ENCODE assay signal across 1 cellular context in the genomic region with DNA sequence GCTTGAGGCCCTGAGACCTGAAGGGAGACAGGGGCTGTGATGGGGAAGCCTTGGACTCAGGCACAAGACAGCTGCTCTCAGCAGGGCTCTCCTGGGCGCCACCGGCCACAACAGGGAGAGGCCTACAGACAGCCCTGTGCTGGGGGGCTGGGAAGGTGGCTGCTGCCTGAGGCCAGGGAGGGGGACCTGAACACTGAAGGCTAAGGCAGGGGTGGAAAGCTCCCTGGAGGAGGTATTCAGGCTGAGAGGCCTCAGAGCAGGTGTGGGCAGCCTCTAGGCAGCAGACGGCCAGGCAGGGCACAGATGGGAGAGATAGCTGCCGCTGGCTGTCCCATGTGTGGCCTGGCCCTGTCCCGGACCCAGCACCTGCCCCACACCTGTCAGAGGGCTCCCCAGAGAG.
TF ChIP-seq lines count a peak whose summit lies in the region.

No MANE protein-coding gene starts in this region.

TF ChIP-seq in GM12878, 131 proteins besides CTCF, POLR2A, EP300 and RAD21:
- TF ChIP-seq RB1 (IDR thresholded peaks at IDR 0.05; ENCODE audit: borderline replicate concordance) (no peak), MXI1 (IDR thresholded peaks at IDR 0.05; ENCODE audit: low read depth, low read length) (no peak), NFYA (IDR thresholded peaks at IDR 0.05; ENCODE audit: borderline replicate concordance, low read depth, low read length) (no peak), TBL1XR1 (IDR thresholded peaks at IDR 0.05; ENCODE audit: low read depth, low read length) (no peak), MYB (IDR thresholded peaks at IDR 0.05; ENCODE audit: borderline replicate concordance, low read depth, low read length) (no peak), EED (IDR thresholded peaks at IDR 0.05; ENCODE audit: low read depth) (no peak), MEF2B (IDR thresholded peaks at IDR 0.05; ENCODE audit: partially characterized antibody, poor library complexity, severe bottlenecking) (no peak), ZZZ3 (IDR thresholded peaks at IDR 0.05; ENCODE audit: control insufficient read depth, insufficient read length, low read depth) (no peak), TCF12 (IDR thresholded peaks at IDR 0.05; ENCODE audit: low read depth, low read length) (no peak), RFX5 (IDR thresholded peaks at IDR 0.05; ENCODE audit: low read depth, low read length) (no peak), NR2F1 (conservative IDR thresholded peaks at IDR 0.05) (no peak), RCOR1 (conservative IDR thresholded peaks at IDR 0.05; ENCODE audit: low read depth, low read length) (no peak), RBBP5 (conservative IDR thresholded peaks at IDR 0.05) (no peak), ESRRA (IDR thresholded peaks at IDR 0.05; ENCODE audit: low read length) (no peak), ZSCAN29 (IDR thresholded peaks at IDR 0.05) (no peak)
- TF ChIP-seq, protein P1, sequence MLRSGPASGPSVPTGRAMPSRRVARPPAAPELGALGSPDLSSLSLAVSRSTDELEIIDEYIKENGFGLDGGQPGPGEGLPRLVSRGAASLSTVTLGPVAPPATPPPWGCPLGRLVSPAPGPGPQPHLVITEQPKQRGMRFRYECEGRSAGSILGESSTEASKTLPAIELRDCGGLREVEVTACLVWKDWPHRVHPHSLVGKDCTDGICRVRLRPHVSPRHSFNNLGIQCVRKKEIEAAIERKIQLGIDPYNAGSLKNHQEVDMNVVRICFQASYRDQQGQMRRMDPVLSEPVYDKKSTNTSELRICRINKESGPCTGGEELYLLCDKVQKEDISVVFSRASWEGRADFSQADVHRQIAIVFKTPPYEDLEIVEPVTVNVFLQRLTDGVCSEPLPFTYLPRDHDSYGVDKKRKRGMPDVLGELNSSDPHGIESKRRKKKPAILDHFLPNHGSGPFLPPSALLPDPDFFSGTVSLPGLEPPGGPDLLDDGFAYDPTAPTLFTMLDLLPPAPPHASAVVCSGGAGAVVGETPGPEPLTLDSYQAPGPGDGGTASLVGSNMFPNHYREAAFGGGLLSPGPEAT (IDR thresholded peaks at IDR 0.05; ENCODE audit: low read depth), result no peak
- TF ChIP-seq, protein P2, sequence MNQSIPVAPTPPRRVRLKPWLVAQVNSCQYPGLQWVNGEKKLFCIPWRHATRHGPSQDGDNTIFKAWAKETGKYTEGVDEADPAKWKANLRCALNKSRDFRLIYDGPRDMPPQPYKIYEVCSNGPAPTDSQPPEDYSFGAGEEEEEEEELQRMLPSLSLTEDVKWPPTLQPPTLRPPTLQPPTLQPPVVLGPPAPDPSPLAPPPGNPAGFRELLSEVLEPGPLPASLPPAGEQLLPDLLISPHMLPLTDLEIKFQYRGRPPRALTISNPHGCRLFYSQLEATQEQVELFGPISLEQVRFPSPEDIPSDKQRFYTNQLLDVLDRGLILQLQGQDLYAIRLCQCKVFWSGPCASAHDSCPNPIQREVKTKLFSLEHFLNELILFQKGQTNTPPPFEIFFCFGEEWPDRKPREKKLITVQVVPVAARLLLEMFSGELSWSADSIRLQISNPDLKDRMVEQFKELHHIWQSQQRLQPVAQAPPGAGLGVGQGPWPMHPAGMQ (IDR thresholded peaks at IDR 0.05; ENCODE audit: borderline replicate concordance), result no peak
- TF ChIP-seq, protein P3, sequence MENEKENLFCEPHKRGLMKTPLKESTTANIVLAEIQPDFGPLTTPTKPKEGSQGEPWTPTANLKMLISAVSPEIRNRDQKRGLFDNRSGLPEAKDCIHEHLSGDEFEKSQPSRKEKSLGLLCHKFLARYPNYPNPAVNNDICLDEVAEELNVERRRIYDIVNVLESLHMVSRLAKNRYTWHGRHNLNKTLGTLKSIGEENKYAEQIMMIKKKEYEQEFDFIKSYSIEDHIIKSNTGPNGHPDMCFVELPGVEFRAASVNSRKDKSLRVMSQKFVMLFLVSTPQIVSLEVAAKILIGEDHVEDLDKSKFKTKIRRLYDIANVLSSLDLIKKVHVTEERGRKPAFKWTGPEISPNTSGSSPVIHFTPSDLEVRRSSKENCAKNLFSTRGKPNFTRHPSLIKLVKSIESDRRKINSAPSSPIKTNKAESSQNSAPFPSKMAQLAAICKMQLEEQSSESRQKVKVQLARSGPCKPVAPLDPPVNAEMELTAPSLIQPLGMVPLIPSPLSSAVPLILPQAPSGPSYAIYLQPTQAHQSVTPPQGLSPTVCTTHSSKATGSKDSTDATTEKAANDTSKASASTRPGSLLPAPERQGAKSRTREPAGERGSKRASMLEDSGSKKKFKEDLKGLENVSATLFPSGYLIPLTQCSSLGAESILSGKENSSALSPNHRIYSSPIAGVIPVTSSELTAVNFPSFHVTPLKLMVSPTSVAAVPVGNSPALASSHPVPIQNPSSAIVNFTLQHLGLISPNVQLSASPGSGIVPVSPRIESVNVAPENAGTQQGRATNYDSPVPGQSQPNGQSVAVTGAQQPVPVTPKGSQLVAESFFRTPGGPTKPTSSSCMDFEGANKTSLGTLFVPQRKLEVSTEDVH (IDR thresholded peaks at IDR 0.05; ENCODE audit: low read depth, partially characterized antibody), result no peak
